ENCODE assay signal across 2 cellular contexts in the genomic region with DNA sequence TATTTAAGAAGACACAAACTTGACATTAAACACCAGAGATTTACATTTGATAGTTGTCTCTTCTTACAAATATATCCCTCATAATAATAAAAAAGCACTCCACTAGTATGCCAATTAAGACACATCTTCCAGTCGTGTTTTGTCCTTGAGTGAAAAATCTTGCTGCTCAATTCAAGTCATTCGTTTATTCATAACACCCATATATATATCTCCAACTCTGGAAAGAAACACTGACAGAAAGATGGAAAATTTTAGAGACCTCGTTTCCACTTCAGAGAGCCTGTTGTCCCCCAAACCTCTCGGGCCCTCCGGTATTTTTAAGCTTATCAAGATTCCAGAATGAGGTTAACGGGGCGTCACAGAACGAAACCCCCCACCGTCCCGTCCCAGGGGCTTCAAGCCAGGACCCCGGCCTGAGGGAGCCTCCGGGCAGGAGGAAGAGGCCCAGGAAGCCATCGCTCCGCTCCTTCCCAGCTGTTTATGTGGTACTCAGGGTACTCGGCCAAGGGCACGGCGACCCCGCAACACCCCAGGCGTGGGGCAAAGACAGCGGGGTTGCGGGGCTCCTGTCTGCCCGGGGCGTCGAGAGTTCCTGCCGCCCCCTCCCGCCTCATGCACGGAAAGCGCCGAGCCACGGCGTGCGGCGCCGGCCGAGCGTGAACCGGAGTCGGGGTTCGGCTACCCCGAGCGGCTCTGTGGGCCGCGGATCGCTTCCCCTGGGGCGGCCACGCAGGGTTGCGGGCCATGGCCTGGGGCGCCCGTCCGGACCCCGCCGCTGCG.
A peak's percentile ranks its signal among the peaks of the same experiment; 100 is the strongest.
TF ChIP-seq lines count a peak whose summit lies in the region.

No MANE protein-coding gene starts in this region.

TF ChIP-seq in H1, 55 proteins besides CTCF, POLR2A, EP300 and RAD21 (continued from another document):
- TF ChIP-seq, protein P1, sequence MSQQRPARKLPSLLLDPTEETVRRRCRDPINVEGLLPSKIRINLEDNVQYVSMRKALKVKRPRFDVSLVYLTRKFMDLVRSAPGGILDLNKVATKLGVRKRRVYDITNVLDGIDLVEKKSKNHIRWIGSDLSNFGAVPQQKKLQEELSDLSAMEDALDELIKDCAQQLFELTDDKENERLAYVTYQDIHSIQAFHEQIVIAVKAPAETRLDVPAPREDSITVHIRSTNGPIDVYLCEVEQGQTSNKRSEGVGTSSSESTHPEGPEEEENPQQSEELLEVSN (IDR thresholded peaks at IDR 0.05), result peak; percentile 87
- TF ChIP-seq RFX5 (IDR thresholded peaks at IDR 0.05; ENCODE audit: borderline replicate concordance, low read depth, low read length) (no peak), BACH1 (IDR thresholded peaks at IDR 0.05; ENCODE audit: low read length) (no peak), SP2 (IDR thresholded peaks at IDR 0.05; ENCODE audit: low read length) (no peak), CTBP2 (IDR thresholded peaks at IDR 0.05; ENCODE audit: borderline replicate concordance, insufficient read depth, insufficient read length, low read length) (no peak), BRCA1 (IDR thresholded peaks at IDR 0.05; ENCODE audit: low read depth, low read length) (no peak), GABPA (IDR thresholded peaks at IDR 0.05; ENCODE audit: borderline replicate concordance, insufficient read depth, low read length) (0 out of 2 replicates have a peak, but pooled peaks have one; percentile 5), ASH2L (IDR thresholded peaks at IDR 0.05; ENCODE audit: low read length) (peak; percentile 23), YY1 (IDR thresholded peaks at IDR 0.05; ENCODE audit: low read depth, low read length) (0 out of 2 replicates have a peak, but pooled peaks have one; percentile 18), CEBPB (IDR thresholded peaks at IDR 0.05; ENCODE audit: low read depth, low read length) (no peak), MAX (IDR thresholded peaks at IDR 0.05) (peak; percentile 71), CREB1 (IDR thresholded peaks at IDR 0.05) (no peak), SP1 (IDR thresholded peaks at IDR 0.05; ENCODE audit: low read depth, low read length) (no peak), TBP (IDR thresholded peaks at IDR 0.05; ENCODE audit: low read depth, low read length) (no peak), KDM4A (IDR thresholded peaks at IDR 0.05; ENCODE audit: low read depth, low read length, severe bottlenecking) (peak; percentile 6)

TF ChIP-seq in GM12891, 5 proteins besides CTCF, POLR2A, EP300 and RAD21 (continued from another document):
- no peak for TF ChIP-seq SPI1 (IDR thresholded peaks at IDR 0.05; ENCODE audit: low read depth, low read length)
- no peak for TF ChIP-seq TAF1 (IDR thresholded peaks at IDR 0.05; ENCODE audit: low read depth, low read length)
TF ChIP-seq in GM12891: peak in this region for 0.
